Comparison of ENCODE assay signal across 22 cellular contexts in the genomic region with DNA sequence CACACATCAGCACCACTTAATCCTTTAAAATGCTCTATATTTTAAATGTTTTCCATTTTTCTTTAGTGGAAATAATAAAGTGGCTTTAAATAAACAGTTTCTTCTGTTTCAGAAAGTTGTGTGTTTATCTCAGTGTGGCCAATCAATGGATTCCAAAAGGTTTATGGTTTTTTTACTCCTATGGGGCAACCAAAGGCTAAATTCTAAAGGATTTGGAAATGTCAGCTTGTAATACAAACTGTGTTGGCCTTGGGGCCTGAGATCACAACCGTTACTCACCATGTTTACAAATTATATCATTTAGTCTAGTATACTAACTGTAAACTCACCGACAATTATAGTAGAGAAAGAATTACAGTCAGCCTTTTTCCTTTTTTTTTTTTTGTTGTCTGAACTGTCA.
"Had no signal": no experiment of that assay in that cellular context is flagged by ENCODE, and none has a peak within 500 bp of the region (broad histone marks: within the 10 kb centered on the region; RNA-seq: fewer than 3 reads in every experiment).

No MANE protein-coding gene starts in this region.

- H3K36me3 Mint-ChIP-seq: activated naive CD4-positive, alpha-beta T cell treated with anti-CD3 and anti-CD28 coated beads, Interleukin-2, amount 50 U/mL, for 72 hours; WTC11 had no signal

- ATAC-seq: activated naive CD4-positive, alpha-beta T cell treated with anti-CD3 and anti-CD28 coated beads, Interleukin-2, amount 50 U/mL, for 72 hours; activated naive CD8-positive, alpha-beta T cell treated with anti-CD3 and anti-CD28 coated beads, Interleukin-2, amount 50 U/mL, for 24 hours; activated T-cell treated with anti-CD3 and anti-CD28 coated beads, Interleukin-2, amount 50 U/mL, for 4 hours; PC-3; SK-N-SH treated with all-trans-retinoic acid at 6 μM for 48 hours; WTC11 had no signal

- H3K27ac ChIP-seq: brain microvascular endothelial cell, colonic mucosa, SJSA1 had no signal

- H3K27ac Mint-ChIP-seq: activated naive CD4-positive, alpha-beta T cell treated with anti-CD3 and anti-CD28 coated beads, Interleukin-2, amount 50 U/mL, for 72 hours; activated naive CD8-positive, alpha-beta T cell treated with anti-CD3 and anti-CD28 coated beads, Interleukin-2, amount 50 U/mL, for 24 hours; WTC11 had no signal

- H3K36me3 ChIP-seq: brain microvascular endothelial cell, colonic mucosa, SJSA1 had no signal

- H3K4me3 ChIP-seq: colonic mucosa, SJSA1 had no signal

- H3K4me1 Mint-ChIP-seq: activated naive CD8-positive, alpha-beta T cell treated with anti-CD3 and anti-CD28 coated beads, Interleukin-2, amount 50 U/mL, for 24 hours had no signal

- H3K27me3 ChIP-seq: brain microvascular endothelial cell, colonic mucosa, SJSA1 had no signal

- H3K4me3 Mint-ChIP-seq: activated naive CD8-positive, alpha-beta T cell treated with anti-CD3 and anti-CD28 coated beads, Interleukin-2, amount 50 U/mL, for 24 hours; activated T-cell treated with anti-CD3 and anti-CD28 coated beads, Interleukin-2, amount 50 U/mL, for 4 hours; WTC11 had no signal

- H3K9me3 ChIP-seq: colonic mucosa, SJSA1 had no signal

- H3K27me3 Mint-ChIP-seq: activated naive CD8-positive, alpha-beta T cell treated with anti-CD3 and anti-CD28 coated beads, Interleukin-2, amount 50 U/mL, for 24 hours had no signal

- H3K4me1 ChIP-seq: colonic mucosa, SJSA1 had no signal

- DNase-seq: activated CD4-positive, alpha-beta T cell treated with anti-CD3 and anti-CD28 coated beads for 48 hours; activated CD4-positive, alpha-beta T cell treated with anti-CD3 and anti-CD28 coated beads, Interleukin-2, amount 50 U/mL, for 48 hours; activated CD4-positive, CD25-positive, alpha-beta regulatory T cell treated with anti-CD3 and anti-CD28 coated beads, Interleukin-2, amount 50 U/mL, for 72 hours; activated effector memory CD4-positive, alpha-beta T cell treated with anti-CD3 and anti-CD28 coated beads, Interleukin-2, amount 50 U/mL, for 16 hours; activated naive CD4-positive, alpha-beta T cell treated with Interleukin-2 at 50 U/mL for 16 hours; activated naive CD8-positive, alpha-beta T cell treated with anti-CD3 and anti-CD28 coated beads, Interleukin-2, amount 50 U/mL, for 24 hours; activated T-cell treated with anti-CD3 and anti-CD28 coated beads, Interleukin-2, amount 50 U/mL, for 4 hours; brain microvascular endothelial cell; colonic mucosa; MM.1S; NCI-H1105; NCI-H1436; NCI-H1694 treated with DMSO at 0.1 percent for 48 hours; NCI-H2081; NCI-H510A treated with DMSO at 0.1 percent for 48 hours; PC-3; SHP77; SW 1271 had no signal

- H3K9me3 Mint-ChIP-seq: activated naive CD4-positive, alpha-beta T cell treated with anti-CD3 and anti-CD28 coated beads, Interleukin-2, amount 50 U/mL, for 72 hours; activated naive CD8-positive, alpha-beta T cell treated with anti-CD3 and anti-CD28 coated beads, Interleukin-2, amount 50 U/mL, for 24 hours; activated T-cell treated with anti-CD3 and anti-CD28 coated beads, Interleukin-2, amount 50 U/mL, for 4 hours; WTC11 had no signal
